Comparison of ENCODE assay signal across 1 cellular context in genomic region chr6:144416244-144416643, GRCh38.
TF ChIP-seq lines count a peak whose summit lies in the region.

No MANE protein-coding gene starts in this region.

TF ChIP-seq in endothelial cell of umbilical vein, 7 proteins besides CTCF, POLR2A, EP300 and RAD21:
- TF ChIP-seq MYC (IDR thresholded peaks at IDR 0.05; ENCODE audit: low read depth, low read length) = no peak
- TF ChIP-seq JUN (IDR thresholded peaks at IDR 0.05; ENCODE audit: borderline replicate concordance, insufficient read depth, insufficient read length, low read depth) = no peak
- TF ChIP-seq FOS (IDR thresholded peaks at IDR 0.05; ENCODE audit: borderline replicate concordance, insufficient read depth, low read length) = no peak
- TF ChIP-seq POLR2AphosphoS5 (IDR thresholded peaks at IDR 0.05; ENCODE audit: insufficient read depth, low read depth, low read length) = no peak
- TF ChIP-seq EZH2 (IDR thresholded peaks at IDR 0.05; ENCODE audit: borderline replicate concordance, low read depth, low read length, severe bottlenecking) = no peak
- TF ChIP-seq, protein P1, sequence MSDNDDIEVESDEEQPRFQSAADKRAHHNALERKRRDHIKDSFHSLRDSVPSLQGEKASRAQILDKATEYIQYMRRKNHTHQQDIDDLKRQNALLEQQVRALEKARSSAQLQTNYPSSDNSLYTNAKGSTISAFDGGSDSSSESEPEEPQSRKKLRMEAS (IDR thresholded peaks at IDR 0.05; ENCODE audit: insufficient read depth, insufficient read length) = no peak
- TF ChIP-seq GATA2 (IDR thresholded peaks at IDR 0.05; ENCODE audit: insufficient read depth, insufficient read length, low read depth, low read length) = no peak
